ENCODE assay signal across 11 cellular contexts in genomic region chr17:43025766-43026537, GRCh38. TPM values are rescaled to one million over a fixed set of nuclear protein-coding genes. Genes with fewer than 3 reads are reported as not detected.
DNase-seq lines count a peak whose midpoint lies in the region; ATAC-seq and TF ChIP-seq lines count a peak whose summit lies in the region.
"Had no signal": no experiment of that assay in that cellular context is flagged by ENCODE, and none has a peak within 500 bp of the region (broad histone marks: within the 10 kb centered on the region; RNA-seq: fewer than 3 reads in every experiment).

No MANE protein-coding gene starts in this region.

- no peak for DNase-seq in cardiac muscle cell (ENCODE audit: low read depth in 1 of 2, low spot score in 1 of 2)
- DNase-seq in Right ventricle myocardium superior, result no peak
- DNase-seq in astrocyte of the spinal cord (ENCODE audit: low read depth, low spot score), result no peak
- no peak for DNase-seq in vagina (ENCODE audit: extremely low spot score in 2 of 2)
- DNase-seq in NCI-H187 (lab: John Stamatoyannopoulos, UW), result no peak
- DNase-seq in kidney glomerular epithelial cell (lab: John Stamatoyannopoulos, UW), result no peak
- no peak for DNase-seq in head of caudate nucleus
- DNase-seq: activated CD4-positive, alpha-beta memory T cell treated with anti-CD3 and anti-CD28 coated beads for 36 hours; mesenchymal stem cell; SHP77 treated with DMSO at 0.1 percent for 48 hours had no signal

- no peak for TF ChIP-seq CTCF in cardiac muscle cell (IDR thresholded peaks at IDR 0.05; ENCODE audit: low read depth, low read length)
- no peak for TF ChIP-seq CTCF in astrocyte of the spinal cord (IDR thresholded peaks at IDR 0.05; ENCODE audit: low read depth, low read length)
- TF ChIP-seq CTCF in vagina (IDR thresholded peaks at IDR 0.05), result no peak

- H3K4me1 ChIP-seq in cardiac muscle cell (ENCODE audit: low read depth) (peaks cover 3% of the 10 kb centered on the region), muscle layer of colon (ENCODE audit: insufficient read depth, low read length) (no peaks in the 10 kb centered on the region), vagina (peaks cover 43% of the 10 kb centered on the region)

- ATAC-seq in Right ventricle myocardium superior (ENCODE audit: poor library complexity), result no peak

- no peak for TF ChIP-seq POLR2A in vagina (IDR thresholded peaks at IDR 0.05)

- H3K36me3 ChIP-seq in cardiac muscle cell (no peaks in the 10 kb centered on the region), muscle layer of colon (ENCODE audit: insufficient read depth, low read length) (no peaks in the 10 kb centered on the region), vagina (no peaks in the 10 kb centered on the region)

- H3K9ac ChIP-seq in muscle layer of colon (ENCODE audit: low read length), result no peak overlapping the region

- H3K9me3 ChIP-seq in cardiac muscle cell (ENCODE audit: low read depth), result no peaks in the 10 kb centered on the region
- H3K9me3 ChIP-seq in muscle layer of colon (ENCODE audit: low read length), result no peaks in the 10 kb centered on the region
- H3K9me3 ChIP-seq in vagina, result no peaks in the 10 kb centered on the region

- H3K27ac ChIP-seq in cardiac muscle cell, result no peak overlapping the region
- peak overlapping the region; percentile 1 for H3K27ac ChIP-seq in muscle layer of colon (ENCODE audit: low read depth, low read length)
- H3K27ac ChIP-seq in vagina, result peak overlapping the region; percentile 85

- peak overlapping the region; percentile 49 for H3K4me3 ChIP-seq in cardiac muscle cell
- H3K4me3 ChIP-seq in astrocyte of the spinal cord (ENCODE audit: low read depth, low read length), result peak overlapping the region; percentile 48
- no peak overlapping the region for H3K4me3 ChIP-seq in muscle layer of colon (ENCODE audit: low read depth in 1 of 2, low read length in 2 of 2)
- peak overlapping the region; percentile 57 to 78 for H3K4me3 ChIP-seq in vagina

- in situ Hi-C loops in astrocyte of the spinal cord (cut with HindIII; ENCODE audit: low sequenced_read_pairs), result no loop called here

- H3K27me3 ChIP-seq in cardiac muscle cell, result no peaks in the 10 kb centered on the region
- H3K27me3 ChIP-seq in muscle layer of colon (ENCODE audit: control insufficient read depth in 1 of 2, insufficient read depth in 2 of 2, low read length in 2 of 2), result no peaks in the 10 kb centered on the region
- no peaks in the 10 kb centered on the region for H3K27me3 ChIP-seq in vagina

- intact Hi-C loops in Right ventricle myocardium superior (cut with DNase I), result loop anchor here (10.0 kb wide), 1 partner anchor 99 kb away; the partner anchor contains the start of gene BRCA1
- intact Hi-C loops in vagina (cut with DNase I), result loop anchor here (10.0 kb wide), 2 partner anchors 99 to 309 kb away; partner anchors contain the start of gene BRCA1
- intact Hi-C loops in head of caudate nucleus (cut with DNase I), result loop anchor here (10.0 kb wide), 1 partner anchor 59 kb away; no protein-coding TSS in a partner anchor

RNA-seq across cellular contexts. Expression of gene RND2, which starts 0.9 kb away (rescaled TPM):
- total RNA-seq in cardiac muscle cell, result 18.5 and 18.8 TPM in 2 replicates
- 19.9 and 23.1 TPM in 2 replicates for polyA plus RNA-seq in cardiac muscle cell
- total RNA-seq in Right ventricle myocardium superior, result 0.65 TPM
- total RNA-seq in vagina, result 1.5 TPM

RNA-seq across cellular contexts. Expression of gene VAT1, which starts 3.8 kb away (rescaled TPM):
- 264 and 312 TPM in 2 replicates for total RNA-seq in cardiac muscle cell
- polyA plus RNA-seq in cardiac muscle cell, result 207 and 216 TPM in 2 replicates
- 89.7 TPM for total RNA-seq in Right ventricle myocardium superior
- total RNA-seq in vagina, result 179 TPM

RNA-seq across cellular contexts. Expression of gene IFI35, which starts 19.4 kb away (rescaled TPM):
- total RNA-seq in cardiac muscle cell (4.7 and 6.8 TPM in 2 replicates), Right ventricle myocardium superior (14.4 TPM), vagina (15.2 TPM)
- polyA plus RNA-seq in cardiac muscle cell, result 8.7 and 9.4 TPM in 2 replicates

RNA-seq across cellular contexts. Expression of gene RPL27, which starts 27.7 kb away (rescaled TPM):
- total RNA-seq in cardiac muscle cell, result 958 and 1,193 TPM in 2 replicates
- polyA plus RNA-seq in cardiac muscle cell, result 906 and 971 TPM in 2 replicates
- total RNA-seq in Right ventricle myocardium superior, result 675 TPM
- 1,982 TPM for total RNA-seq in vagina

RNA-seq across cellular contexts. Expression of gene RUNDC1, which starts 45.6 kb away (rescaled TPM):
- total RNA-seq in cardiac muscle cell (20.5 and 28.8 TPM in 2 replicates), Right ventricle myocardium superior (10.0 TPM), vagina (21.4 TPM)
- polyA plus RNA-seq in cardiac muscle cell, result 33.8 and 39.0 TPM in 2 replicates

Comparison
In these comparisons a context has a peak if more than half of its experiments do, and no peak if none do; other contexts are left out.
1. H3K4me3 ChIP-seq: peak in cardiac muscle cell (single experiment), astrocyte of the spinal cord (single experiment) and vagina (2 of 2); none in muscle layer of colon (0 of 2).